Comparison of ENCODE assay signal across 21 cellular contexts in the genomic region with DNA sequence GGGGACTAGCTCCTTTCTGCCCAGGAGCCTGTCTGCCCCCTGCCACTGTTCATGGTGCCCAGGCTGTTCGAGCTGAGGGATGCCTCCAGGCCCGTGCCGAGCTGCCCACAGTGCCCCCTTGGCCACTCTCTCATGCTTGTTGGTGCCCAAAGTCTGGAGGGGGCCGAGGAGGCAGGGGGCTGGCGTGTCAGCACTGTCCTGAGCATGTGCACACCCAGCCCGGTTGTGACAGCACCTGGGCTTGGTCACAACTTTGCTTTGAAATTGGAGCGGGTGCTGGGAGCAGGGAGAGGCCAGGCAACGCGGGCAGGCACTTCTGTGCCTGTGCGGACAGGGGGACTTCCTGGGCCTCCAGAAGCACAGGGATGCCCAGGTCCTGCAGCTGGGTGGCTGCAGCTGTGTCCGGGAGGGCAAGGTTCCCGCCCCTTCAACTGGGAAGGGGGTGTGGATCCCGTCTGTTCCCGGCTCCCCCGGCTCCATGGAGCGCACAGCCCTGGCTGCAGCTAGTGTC. TPM values are rescaled to one million over a fixed set of nuclear protein-coding genes. Genes with fewer than 3 reads are reported as not detected.
A peak's percentile ranks its signal among the peaks of the same experiment; 100 is the strongest.
DNase-seq lines count a peak whose midpoint lies in the region; ATAC-seq and TF ChIP-seq lines count a peak whose summit lies in the region.
"Had no signal": no experiment of that assay in that cellular context is flagged by ENCODE, and none has a peak within 500 bp of the region (broad histone marks: within the 10 kb centered on the region; RNA-seq: fewer than 3 reads in every experiment).

No MANE protein-coding gene starts in this region.

- 80 to 92% (median 88%) methylated on average over 8 to 16 of the region's 16 CpGs for WGBS in adrenal gland, 4 donors

- intact Hi-C loops in adrenal gland (cut with DNase I): no loop called here

- H3K27me3 Mint-ChIP-seq in WTC11 (ENCODE audit: low read depth): no peaks in the 10 kb centered on the region
- peaks cover 6 to 14% of the 10 kb centered on the region in 2 donors for H3K27me3 Mint-ChIP-seq in natural killer cell treated with Interleukin-12 subunit alpha and Interleukin-12 subunit beta and Interleukin-15 and Interleukin-18, amount 100 ng/mL, for 72 hours
- peaks cover 1% of the 10 kb centered on the region for H3K27me3 Mint-ChIP-seq in stimulated activated memory B cell treated with anti-CD40 and anti-IgM and Interleukin-4, amounts not matched to agents 10 μg/mL and 1 μg/mL and 100 μg/mL, for 72 hours

- no peaks in the 10 kb centered on the region for H3K4me1 Mint-ChIP-seq in WTC11
- no peaks in the 10 kb centered on the region for H3K4me1 Mint-ChIP-seq in natural killer cell treated with Interleukin-12 subunit alpha and Interleukin-12 subunit beta and Interleukin-15 and Interleukin-18, amount 100 ng/mL, for 72 hours (ENCODE audit: low read depth in 2 of 2)
- no peaks in the 10 kb centered on the region for H3K4me1 Mint-ChIP-seq in stimulated activated memory B cell treated with anti-CD40 and anti-IgM and Interleukin-4, amounts not matched to agents 10 μg/mL and 1 μg/mL and 100 μg/mL, for 72 hours
- H3K4me1 Mint-ChIP-seq: CD4-positive, alpha-beta memory T cell; GM23338 had no signal

- CTCF ChIA-PET in WTC11 (lab: Charles Lee): no interaction called here

- H3K36me3 Mint-ChIP-seq in WTC11: no peaks in the 10 kb centered on the region
- no peaks in the 10 kb centered on the region for H3K36me3 Mint-ChIP-seq in natural killer cell treated with Interleukin-12 subunit alpha and Interleukin-12 subunit beta and Interleukin-15 and Interleukin-18, amount 100 ng/mL, for 72 hours
- H3K36me3 Mint-ChIP-seq in stimulated activated memory B cell treated with anti-CD40 and anti-IgM and Interleukin-4, amounts not matched to agents 10 μg/mL and 1 μg/mL and 100 μg/mL, for 72 hours: no peaks in the 10 kb centered on the region
- H3K36me3 Mint-ChIP-seq: CD4-positive, alpha-beta memory T cell had no signal

- no peaks in the 10 kb centered on the region for H3K4me1 ChIP-seq in adrenal gland (replicated peaks in 1 of 2)
- H3K4me1 ChIP-seq: HAP-1 had no signal

- TF ChIP-seq CTCF in WTC11 (IDR thresholded peaks at IDR 0.05) (no peak), adrenal gland (IDR thresholded peaks at IDR 0.05) (no peak)

- ATAC-seq in WTC11 (peak; percentile 36; the same call in 1 of the 2 replicates), GM18867 (IDR thresholded peaks at IDR 0.05; ENCODE audit: unreplicated experiment) (no peak)
- ATAC-seq in natural killer cell treated with Interleukin-12 subunit alpha and Interleukin-12 subunit beta and Interleukin-15 and Interleukin-18, amount 100 ng/mL, for 72 hours: peak; percentile 31 to 43
- peak; percentile 22 for ATAC-seq in stimulated activated memory B cell treated with anti-CD40 and anti-IgM and Interleukin-4, amounts not matched to agents 10 μg/mL and 1 μg/mL and 100 μg/mL, for 72 hours
- ATAC-seq: GM23338 had no signal

- no peak overlapping the region for H3K27ac ChIP-seq in adrenal gland
- H3K27ac ChIP-seq: A549 had no signal

- H3K4me3 Mint-ChIP-seq in WTC11: no peak overlapping the region
- no peak overlapping the region for H3K4me3 Mint-ChIP-seq in natural killer cell treated with Interleukin-12 subunit alpha and Interleukin-12 subunit beta and Interleukin-15 and Interleukin-18, amount 100 ng/mL, for 72 hours
- no peak overlapping the region for H3K4me3 Mint-ChIP-seq in stimulated activated memory B cell treated with anti-CD40 and anti-IgM and Interleukin-4, amounts not matched to agents 10 μg/mL and 1 μg/mL and 100 μg/mL, for 72 hours
- H3K4me3 Mint-ChIP-seq: CD4-positive, alpha-beta memory T cell; GM23338; HFFc6 had no signal

- H3K4me3 ChIP-seq in H7 (ENCODE audit: insufficient read depth, low read depth, low read length): no peak overlapping the region
- no peak overlapping the region for H3K4me3 ChIP-seq in adrenal gland
- H3K4me3 ChIP-seq: A549, GM23338, HAP-1 had no signal

- no peaks in the 10 kb centered on the region for H3K9me3 ChIP-seq in adrenal gland (replicated peaks in 1 of 3)
- H3K9me3 ChIP-seq: A549, HAP-1 had no signal

- in situ Hi-C loops in KBM-7 (cut with MboI; ENCODE audit: low pct_unique_long_range_greater_than_20kb, low sequenced_read_pairs): loop anchor here (25.0 kb wide), 1 partner anchor 251 kb away; no protein-coding TSS in a partner anchor

- peaks cover 4% of the 10 kb centered on the region; the same call in 1 of the 2 replicates for H3K9me3 Mint-ChIP-seq in WTC11
- H3K9me3 Mint-ChIP-seq in natural killer cell treated with Interleukin-12 subunit alpha and Interleukin-12 subunit beta and Interleukin-15 and Interleukin-18, amount 100 ng/mL, for 72 hours: no peaks in the 10 kb centered on the region
- H3K9me3 Mint-ChIP-seq in stimulated activated memory B cell treated with anti-CD40 and anti-IgM and Interleukin-4, amounts not matched to agents 10 μg/mL and 1 μg/mL and 100 μg/mL, for 72 hours: no peaks in the 10 kb centered on the region
- H3K9me3 Mint-ChIP-seq: HFFc6 had no signal

- no peaks in the 10 kb centered on the region for H3K36me3 ChIP-seq in H7 (replicated peaks; ENCODE audit: control insufficient read depth, insufficient read depth, low read length)
- no peaks in the 10 kb centered on the region for H3K36me3 ChIP-seq in adrenal gland (replicated peaks in 1 of 2)
- H3K36me3 ChIP-seq: HAP-1 had no signal

- no peak overlapping the region for H3K27ac Mint-ChIP-seq in WTC11
- no peak overlapping the region for H3K27ac Mint-ChIP-seq in natural killer cell treated with Interleukin-12 subunit alpha and Interleukin-12 subunit beta and Interleukin-15 and Interleukin-18, amount 100 ng/mL, for 72 hours
- no peak overlapping the region for H3K27ac Mint-ChIP-seq in stimulated activated memory B cell treated with anti-CD40 and anti-IgM and Interleukin-4, amounts not matched to agents 10 μg/mL and 1 μg/mL and 100 μg/mL, for 72 hours
- H3K27ac Mint-ChIP-seq: CD4-positive, alpha-beta memory T cell; GM23338; HFFc6 had no signal

- H3K27me3 ChIP-seq in H7 (ENCODE audit: control insufficient read depth, insufficient read depth, low read length) (no peaks in the 10 kb centered on the region), adrenal gland (no peaks in the 10 kb centered on the region)

- POLR2A ChIA-PET in WTC11 (lab: Charles Lee): interaction anchor here (0.7 kb wide), 1 partner anchor 286 kb away, joined by 3 read pairs; no protein-coding TSS in a partner anchor

- peak; percentile 37 for DNase-seq in H7
- no peak for DNase-seq in WTC11 (ENCODE audit: low spot score)
- no peak for DNase-seq in natural killer cell treated with Interleukin-12 subunit alpha and Interleukin-12 subunit beta and Interleukin-15 and Interleukin-18, amount 100 ng/mL, for 72 hours (ENCODE audit: low spot score)
- DNase-seq in KBM-7: no peak
- no peak for DNase-seq in adrenal gland
- DNase-seq in GM03348 (ENCODE audit: low spot score): no peak
- DNase-seq: 8988T; C1 segment of cervical spinal cord; Calu3; CD4-positive, alpha-beta memory T cell; COR-L47; DMS53; DMS79 treated with DMSO at 0.1 percent for 48 hours; GF-D8; HFFc6 had no signal

- TF ChIP-seq POLR2A in adrenal gland (IDR thresholded peaks at IDR 0.05): no peak

TF ChIP-seq in WTC11, 78 proteins besides CTCF, POLR2A, EP300 and RAD21:
- TF ChIP-seq, protein P1, sequence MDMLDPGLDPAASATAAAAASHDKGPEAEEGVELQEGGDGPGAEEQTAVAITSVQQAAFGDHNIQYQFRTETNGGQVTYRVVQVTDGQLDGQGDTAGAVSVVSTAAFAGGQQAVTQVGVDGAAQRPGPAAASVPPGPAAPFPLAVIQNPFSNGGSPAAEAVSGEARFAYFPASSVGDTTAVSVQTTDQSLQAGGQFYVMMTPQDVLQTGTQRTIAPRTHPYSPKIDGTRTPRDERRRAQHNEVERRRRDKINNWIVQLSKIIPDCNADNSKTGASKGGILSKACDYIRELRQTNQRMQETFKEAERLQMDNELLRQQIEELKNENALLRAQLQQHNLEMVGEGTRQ (CRISPR knock-in tag; IDR thresholded peaks at IDR 0.05): no peak
- TF ChIP-seq ZNF317 (CRISPR knock-in tag; IDR thresholded peaks at IDR 0.05; ENCODE audit: borderline replicate concordance, low read depth) (no peak), RELA (CRISPR knock-in tag; IDR thresholded peaks at IDR 0.05; ENCODE audit: borderline replicate concordance) (no peak)
- TF ChIP-seq, protein P2, sequence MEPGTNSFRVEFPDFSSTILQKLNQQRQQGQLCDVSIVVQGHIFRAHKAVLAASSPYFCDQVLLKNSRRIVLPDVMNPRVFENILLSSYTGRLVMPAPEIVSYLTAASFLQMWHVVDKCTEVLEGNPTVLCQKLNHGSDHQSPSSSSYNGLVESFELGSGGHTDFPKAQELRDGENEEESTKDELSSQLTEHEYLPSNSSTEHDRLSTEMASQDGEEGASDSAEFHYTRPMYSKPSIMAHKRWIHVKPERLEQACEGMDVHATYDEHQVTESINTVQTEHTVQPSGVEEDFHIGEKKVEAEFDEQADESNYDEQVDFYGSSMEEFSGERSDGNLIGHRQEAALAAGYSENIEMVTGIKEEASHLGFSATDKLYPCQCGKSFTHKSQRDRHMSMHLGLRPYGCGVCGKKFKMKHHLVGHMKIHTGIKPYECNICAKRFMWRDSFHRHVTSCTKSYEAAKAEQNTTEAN (CRISPR knock-in tag; IDR thresholded peaks at IDR 0.05): no peak
- TF ChIP-seq, protein P3, sequence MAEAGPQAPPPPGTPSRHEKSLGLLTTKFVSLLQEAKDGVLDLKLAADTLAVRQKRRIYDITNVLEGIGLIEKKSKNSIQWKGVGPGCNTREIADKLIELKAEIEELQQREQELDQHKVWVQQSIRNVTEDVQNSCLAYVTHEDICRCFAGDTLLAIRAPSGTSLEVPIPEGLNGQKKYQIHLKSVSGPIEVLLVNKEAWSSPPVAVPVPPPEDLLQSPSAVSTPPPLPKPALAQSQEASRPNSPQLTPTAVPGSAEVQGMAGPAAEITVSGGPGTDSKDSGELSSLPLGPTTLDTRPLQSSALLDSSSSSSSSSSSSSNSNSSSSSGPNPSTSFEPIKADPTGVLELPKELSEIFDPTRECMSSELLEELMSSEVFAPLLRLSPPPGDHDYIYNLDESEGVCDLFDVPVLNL (CRISPR knock-in tag; IDR thresholded peaks at IDR 0.05; ENCODE audit: borderline replicate concordance, low read depth): no peak

RNA-seq across cellular contexts. Expression of a gene that starts 22.2 kb away (rescaled TPM):
- 0.69 and 0.78 TPM in 2 replicates for total RNA-seq in H7 (2014; rRNA removed; shearing (Covaris generic))
- total RNA-seq in WTC11 (2021) (0.78 to 2.2 TPM (median 0.96 TPM) in 3 replicates), adrenal gland (100 to 1,000 TPM in 6 of 8 donors, 10 to 100 TPM in 2; 64.1 to 288 (median 171) TPM)
- total RNA-seq in natural killer cell treated with Interleukin-12 subunit alpha and Interleukin-12 subunit beta and Interleukin-15 and Interleukin-18, amount 100 ng/mL, for 72 hours: under 1 TPM in 1 of 2 donors, not detected in 1; 0.43 TPM
- 10 to 100 TPM; 24.8 to 81.5 (median 60.3) TPM for polyA plus RNA-seq in adrenal gland
- total RNA-seq: CD4-positive, alpha-beta memory T cell; G401 had no signal
- polyA plus RNA-seq: CD4-positive, alpha-beta memory T cell had no signal

Comparison
In these comparisons a context has a peak if more than half of its experiments do, and no peak if none do; other contexts are left out.
1. RNA of a gene that starts 22.2 kb away (total RNA-seq): 64.1 to 288 TPM in adrenal gland; 0.78 to 2.2 TPM in WTC11, 0.69 to 0.78 TPM in H7 and 0.43 TPM in natural killer cell treated with Interleukin-12 subunit alpha and Interleukin-12 subunit beta and Interleukin-15 and Interleukin-18, amount 100 ng/mL, for 72 hours; every median in the first group is over 10 times any median in the second.